1 cellular context compared by ENCODE assay signal in the genomic region with DNA sequence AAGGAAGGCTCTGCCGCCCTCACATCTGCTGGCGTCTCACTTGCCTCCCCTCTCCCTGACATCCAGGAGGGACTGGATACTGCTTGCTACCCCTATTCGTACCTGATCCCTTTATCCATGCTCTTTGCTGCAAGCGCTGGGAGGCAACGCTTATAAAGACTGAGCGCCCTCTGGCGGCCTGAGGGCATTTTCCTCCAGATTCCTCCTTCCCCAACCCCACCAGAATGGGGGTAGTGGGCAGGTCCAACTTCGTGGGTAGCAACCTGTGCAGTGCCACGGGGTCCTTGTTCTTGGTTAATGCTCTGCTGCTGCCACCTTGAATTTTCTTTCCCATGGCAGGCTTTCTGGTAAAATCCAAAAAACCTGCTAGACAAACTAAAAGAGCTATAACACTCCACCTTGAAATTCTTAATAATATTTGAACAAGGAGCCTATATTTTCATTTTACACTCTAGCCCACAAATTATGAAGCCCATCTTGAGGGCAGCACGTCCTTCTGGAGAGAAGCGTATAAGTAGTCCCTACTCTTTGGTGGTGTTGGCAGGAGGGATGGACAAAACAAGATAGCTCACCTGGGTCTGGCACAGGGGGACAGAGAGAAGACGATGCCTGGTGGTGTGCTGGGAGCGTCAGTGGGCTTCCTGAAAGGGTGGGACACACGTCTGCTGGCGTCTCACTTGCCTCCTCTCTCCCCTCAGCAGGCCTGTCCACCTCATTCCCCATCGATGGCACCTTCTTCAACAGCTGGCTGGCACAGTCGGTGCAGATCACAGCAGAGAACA.
A peak's percentile ranks its signal among the peaks of the same experiment; 100 is the strongest.
TF ChIP-seq lines count a peak whose summit lies in the region.

No MANE protein-coding gene starts in this region.

TF ChIP-seq in IMR-90, 13 proteins besides CTCF, POLR2A, EP300 and RAD21:
- TF ChIP-seq RCOR1 (IDR thresholded peaks at IDR 0.05; ENCODE audit: insufficient replicate concordance, low read length) = no peak
- TF ChIP-seq NFE2L2 (IDR thresholded peaks at IDR 0.05; ENCODE audit: low read depth, low read length) = no peak
- no peak for TF ChIP-seq CEBPB (IDR thresholded peaks at IDR 0.05; ENCODE audit: low read depth, low read length)
- TF ChIP-seq CHD1 (IDR thresholded peaks at IDR 0.05; ENCODE audit: low read depth, low read length) = 0 out of 2 replicates have a peak, but pooled peaks have one; percentile 58
- TF ChIP-seq BHLHE40 (IDR thresholded peaks at IDR 0.05; ENCODE audit: low read depth, low read length) = peak; percentile 3; the same call in 1 of the 2 replicates
- TF ChIP-seq MAFK (IDR thresholded peaks at IDR 0.05; ENCODE audit: low read depth, low read length) = no peak
- TF ChIP-seq MAZ (IDR thresholded peaks at IDR 0.05; ENCODE audit: borderline replicate concordance, low read depth, low read length) = peak; percentile 75; the same call in 1 of the 2 replicates
- TF ChIP-seq, protein P1, sequence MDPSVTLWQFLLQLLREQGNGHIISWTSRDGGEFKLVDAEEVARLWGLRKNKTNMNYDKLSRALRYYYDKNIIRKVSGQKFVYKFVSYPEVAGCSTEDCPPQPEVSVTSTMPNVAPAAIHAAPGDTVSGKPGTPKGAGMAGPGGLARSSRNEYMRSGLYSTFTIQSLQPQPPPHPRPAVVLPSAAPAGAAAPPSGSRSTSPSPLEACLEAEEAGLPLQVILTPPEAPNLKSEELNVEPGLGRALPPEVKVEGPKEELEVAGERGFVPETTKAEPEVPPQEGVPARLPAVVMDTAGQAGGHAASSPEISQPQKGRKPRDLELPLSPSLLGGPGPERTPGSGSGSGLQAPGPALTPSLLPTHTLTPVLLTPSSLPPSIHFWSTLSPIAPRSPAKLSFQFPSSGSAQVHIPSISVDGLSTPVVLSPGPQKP (IDR thresholded peaks at IDR 0.05; ENCODE audit: borderline replicate concordance, low read depth, low read length) = no peak
- no peak for TF ChIP-seq RFX5 (IDR thresholded peaks at IDR 0.05; ENCODE audit: low read depth, low read length)
- TF ChIP-seq, protein P2, sequence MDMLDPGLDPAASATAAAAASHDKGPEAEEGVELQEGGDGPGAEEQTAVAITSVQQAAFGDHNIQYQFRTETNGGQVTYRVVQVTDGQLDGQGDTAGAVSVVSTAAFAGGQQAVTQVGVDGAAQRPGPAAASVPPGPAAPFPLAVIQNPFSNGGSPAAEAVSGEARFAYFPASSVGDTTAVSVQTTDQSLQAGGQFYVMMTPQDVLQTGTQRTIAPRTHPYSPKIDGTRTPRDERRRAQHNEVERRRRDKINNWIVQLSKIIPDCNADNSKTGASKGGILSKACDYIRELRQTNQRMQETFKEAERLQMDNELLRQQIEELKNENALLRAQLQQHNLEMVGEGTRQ (IDR thresholded peaks at IDR 0.05; ENCODE audit: low read depth, low read length) = no peak
- TF ChIP-seq SMC3 (IDR thresholded peaks at IDR 0.05; ENCODE audit: low read depth, low read length) = peak; percentile 94
- TF ChIP-seq FOS (IDR thresholded peaks at IDR 0.05; ENCODE audit: low read depth, low read length) = no peak
TF ChIP-seq in IMR-90: peak in this region for 4.
